Comparison of ENCODE assay signal across 15 cellular contexts in the genomic region with DNA sequence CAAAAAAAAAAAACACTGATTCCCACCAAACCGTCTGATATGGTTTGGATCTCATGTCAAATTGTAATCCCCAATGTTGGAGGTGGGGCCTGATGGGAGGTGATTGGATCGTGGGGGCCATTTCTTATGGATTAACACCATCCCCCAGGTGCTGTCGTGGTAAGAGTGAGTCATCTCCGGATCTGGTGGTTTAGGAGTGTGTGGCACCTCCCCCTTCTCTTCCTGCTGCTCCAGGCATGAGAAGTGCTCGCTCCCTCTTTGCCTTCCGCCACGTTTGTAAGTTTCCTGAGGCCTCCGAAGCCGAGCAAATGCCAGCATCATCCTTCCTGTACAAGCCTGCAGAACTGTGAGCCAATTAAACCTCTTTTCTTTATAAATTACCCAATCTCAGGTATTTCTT. TPM values are rescaled to one million over a fixed set of nuclear protein-coding genes. Genes with fewer than 3 reads are reported as not detected.
DNase-seq lines count a peak whose midpoint lies in the region; TF ChIP-seq lines count a peak whose summit lies in the region.
"Had no signal": no experiment of that assay in that cellular context is flagged by ENCODE, and none has a peak within 500 bp of the region (broad histone marks: within the 10 kb centered on the region; RNA-seq: fewer than 3 reads in every experiment).

No MANE protein-coding gene starts in this region.

- H3K27me3 Mint-ChIP-seq in activated CD4-positive, alpha-beta memory T cell treated with anti-CD3 and anti-CD28 coated beads for 36 hours, result peaks cover 25% of the 10 kb centered on the region

- DNase-seq in DMS53 (lab: John Stamatoyannopoulos, UW) (peak; percentile 80), HT1080 (ENCODE audit: low read depth) (peak; percentile 91), amniotic epithelial cell (ENCODE audit: low read depth) (peak; percentile 41), iris pigment epithelial cell (ENCODE audit: low read depth) (peak; percentile 61), hypothalamus (lab: John Stamatoyannopoulos, UW) (no peak), adrenal gland (no peak)
- DNase-seq in activated CD4-positive, alpha-beta memory T cell treated with anti-CD3 and anti-CD28 coated beads for 36 hours, result no peak
- DNase-seq in stimulated activated CD8-positive, alpha-beta memory T cell treated with anti-CD3 and anti-CD28 coated beads, Interleukin-4, amount 100 ng/mL, for 48 hours, result no peak
- DNase-seq: C1 segment of cervical spinal cord, foreskin melanocyte, left ventricle myocardium inferior, NCI-H1436 treated with DMSO at 0.1 percent for 48 hours had no signal

- H3K4me1 Mint-ChIP-seq in activated CD4-positive, alpha-beta memory T cell treated with anti-CD3 and anti-CD28 coated beads for 36 hours (ENCODE audit: low read depth), result peaks cover 8% of the 10 kb centered on the region
- H3K4me1 Mint-ChIP-seq: activated naive CD4-positive, alpha-beta T cell treated with anti-CD3 and anti-CD28 coated beads, Interleukin-2, amount 50 U/mL, for 24 hours had no signal

- intact Hi-C loops in activated CD4-positive, alpha-beta memory T cell treated with anti-CD3 and anti-CD28 coated beads for 36 hours (cut with micrococcal nuclease), result no loop called here
- intact Hi-C loops in adrenal gland (cut with DNase I), result no loop called here

- 49 to 61% (median 58%) methylated on average over 9 of the region's 9 CpGs for WGBS in adrenal gland, 4 donors

- H3K27ac Mint-ChIP-seq in activated CD4-positive, alpha-beta memory T cell treated with anti-CD3 and anti-CD28 coated beads for 36 hours, result no peak overlapping the region
- H3K27ac Mint-ChIP-seq: activated naive CD4-positive, alpha-beta T cell treated with anti-CD3 and anti-CD28 coated beads, Interleukin-2, amount 50 U/mL, for 24 hours had no signal

- TF ChIP-seq POLR2A in adrenal gland (IDR thresholded peaks at IDR 0.05), result no peak

- H3K27ac ChIP-seq in adrenal gland, result no peak overlapping the region
- H3K27ac ChIP-seq: coronary artery, left ventricle myocardium inferior, parathyroid adenoma had no signal

- POLR2A ChIA-PET in activated CD4-positive, alpha-beta memory T cell treated with anti-CD3 and anti-CD28 coated beads for 36 hours (lab: Charles Lee), result no interaction called here

- H3K27me3 ChIP-seq in adrenal gland, result no peaks in the 10 kb centered on the region

- no peaks in the 10 kb centered on the region for H3K4me1 ChIP-seq in adrenal gland (replicated peaks in 1 of 2)
- H3K4me1 ChIP-seq: left ventricle myocardium inferior, parathyroid adenoma had no signal

- H3K4me3 ChIP-seq in adrenal gland, result no peak overlapping the region
- H3K4me3 ChIP-seq: coronary artery, left ventricle myocardium inferior had no signal

- no peaks in the 10 kb centered on the region for H3K36me3 ChIP-seq in adrenal gland (replicated peaks in 1 of 2)
- H3K36me3 ChIP-seq: left ventricle myocardium inferior had no signal

- no peak overlapping the region for H3K4me3 Mint-ChIP-seq in activated CD4-positive, alpha-beta memory T cell treated with anti-CD3 and anti-CD28 coated beads for 36 hours
- H3K4me3 Mint-ChIP-seq: activated naive CD4-positive, alpha-beta T cell treated with anti-CD3 and anti-CD28 coated beads, Interleukin-2, amount 50 U/mL, for 24 hours had no signal

- CTCF ChIA-PET in activated CD4-positive, alpha-beta memory T cell treated with anti-CD3 and anti-CD28 coated beads for 36 hours (lab: Charles Lee), result no interaction called here

- H3K9me3 Mint-ChIP-seq in activated CD4-positive, alpha-beta memory T cell treated with anti-CD3 and anti-CD28 coated beads for 36 hours, result no peaks in the 10 kb centered on the region
- H3K9me3 Mint-ChIP-seq: activated naive CD4-positive, alpha-beta T cell treated with anti-CD3 and anti-CD28 coated beads, Interleukin-2, amount 50 U/mL, for 24 hours had no signal

- H3K36me3 Mint-ChIP-seq in activated CD4-positive, alpha-beta memory T cell treated with anti-CD3 and anti-CD28 coated beads for 36 hours, result no peaks in the 10 kb centered on the region
- H3K36me3 Mint-ChIP-seq: activated naive CD4-positive, alpha-beta T cell treated with anti-CD3 and anti-CD28 coated beads, Interleukin-2, amount 50 U/mL, for 24 hours had no signal

- TF ChIP-seq CTCF in adrenal gland (IDR thresholded peaks at IDR 0.05), result no peak

- no peaks in the 10 kb centered on the region for H3K9me3 ChIP-seq in adrenal gland (replicated peaks in 1 of 3)
- H3K9me3 ChIP-seq: left ventricle myocardium inferior had no signal

RNA-seq across cellular contexts. Expression of a gene that starts 45.2 kb away (rescaled TPM):
- total RNA-seq in HT1080 (2014; rRNA removed; shearing (Covaris generic)), result 0.37 TPM in 1 of 2 replicates, not detected in the other
- not detected in 2 replicates for polyA plus RNA-seq in HT1080 (2015; cell fraction: cytosol; rRNA removed)
- polyA plus RNA-seq in HT1080 (2015; cell fraction: nucleus; rRNA removed), result not detected in 2 replicates
- not detected for total RNA-seq in activated CD4-positive, alpha-beta memory T cell treated with anti-CD3 and anti-CD28 coated beads for 36 hours
- total RNA-seq in adrenal gland, result under 1 TPM in 2 of 8 donors, not detected in 6; 0.57 to 0.63 TPM
- polyA plus RNA-seq in adrenal gland, result 10 to 100 TPM in 1 of 3 donors, 1 to 10 TPM in 1, not detected in 1; 8.8 to 14.6 TPM

Comparison
In these comparisons a context has a peak if more than half of its experiments do, and no peak if none do; other contexts are left out.
1. DNase-seq: peak in DMS53 (single experiment), HT1080 (single experiment), amniotic epithelial cell (single experiment) and iris pigment epithelial cell (single experiment); none in hypothalamus (0 of 51), activated CD4-positive, alpha-beta memory T cell treated with anti-CD3 and anti-CD28 coated beads for 36 hours (single experiment), stimulated activated CD8-positive, alpha-beta memory T cell treated with anti-CD3 and anti-CD28 coated beads, Interleukin-4, amount 100 ng/mL, for 48 hours (single experiment) and adrenal gland (0 of 7).